15 cellular contexts compared by ENCODE assay signal in the genomic region with DNA sequence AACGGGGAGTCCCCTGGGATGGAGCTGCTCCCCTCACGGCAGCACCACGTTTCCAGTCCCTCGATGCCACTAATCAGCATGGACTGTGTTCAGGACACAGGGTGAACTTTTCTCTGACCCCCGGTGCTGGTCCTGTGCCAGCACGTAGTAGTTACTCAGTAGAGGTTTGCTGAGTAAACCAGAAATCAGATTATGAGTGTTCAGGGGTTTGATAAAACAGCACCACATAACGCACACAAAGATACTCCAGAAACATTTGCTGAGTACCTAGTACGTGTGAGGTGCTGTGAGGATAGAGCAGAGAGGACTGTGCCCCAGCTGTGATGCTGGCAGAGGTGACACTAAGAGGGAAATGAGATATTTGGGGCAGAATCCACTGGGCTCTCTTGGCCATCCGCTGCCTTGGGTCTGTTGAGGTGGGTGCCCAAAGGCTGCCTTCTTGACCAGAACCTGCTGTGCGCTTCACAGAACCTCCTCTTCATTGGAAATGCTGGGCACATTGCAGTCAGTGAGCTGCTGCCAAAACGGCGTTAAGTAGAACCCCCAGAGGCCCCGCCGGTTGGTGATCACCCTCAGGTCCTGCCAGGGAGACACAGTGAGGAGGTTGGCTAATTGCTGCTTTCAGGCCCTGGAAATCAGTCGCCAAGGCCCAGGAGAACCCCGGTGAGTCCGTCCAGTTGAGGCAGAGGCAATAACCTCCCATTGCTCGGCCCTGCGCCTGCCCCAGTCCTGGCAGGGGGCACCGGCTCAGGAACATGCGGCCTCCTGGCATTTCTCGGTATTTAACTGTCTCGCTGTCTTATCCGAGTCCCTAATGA. TPM values are rescaled to one million over a fixed set of nuclear protein-coding genes. Genes with fewer than 3 reads are reported as not detected.
DNase-seq lines count a peak whose midpoint lies in the region; ATAC-seq and TF ChIP-seq lines count a peak whose summit lies in the region.
"Had no signal": no experiment of that assay in that cellular context is flagged by ENCODE, and none has a peak within 500 bp of the region (broad histone marks: within the 10 kb centered on the region; RNA-seq: fewer than 3 reads in every experiment).

No MANE protein-coding gene starts in this region.

- H3K4me1 ChIP-seq in heart right ventricle = peaks cover 25 to 98% (median 88%) of the 10 kb centered on the region in 9 donors

- DNase-seq in heart right ventricle (peak in 1 of 2 donors; percentile 54), EL (no peak), brain microvascular endothelial cell (no peak), posterior vena cava (ENCODE audit: low spot score) (no peak)
- DNase-seq: activated CD4-positive, alpha-beta T cell treated with anti-CD3 and anti-CD28 coated beads, Interleukin-2, amount 50 U/mL, for 1 hour; effector CD8-positive, alpha-beta T cell; NCI-H2227 treated with DMSO at 0.1 percent for 48 hours; pancreas; SHP77; testis had no signal

- H3K27ac ChIP-seq in C4-2B (peak overlapping the region; percentile 91), heart right ventricle (peak overlapping the region in 8 of 10 donors; percentile 26 to 92 (median 68)), brain microvascular endothelial cell (no peak overlapping the region)

- H3K36me3 ChIP-seq in heart right ventricle = peaks cover 0 to 54% (median 4%) of the 10 kb centered on the region in 9 donors
- H3K36me3 ChIP-seq in brain microvascular endothelial cell (replicated peaks) = no peaks in the 10 kb centered on the region
- H3K36me3 ChIP-seq: pancreas had no signal

- H3K9me3 ChIP-seq in heart right ventricle = no peaks in the 10 kb centered on the region
- H3K9me3 ChIP-seq: pancreas, testis had no signal

- no peak for TF ChIP-seq CTCF in C4-2B (conservative IDR thresholded peaks at IDR 0.05)
- no peak for TF ChIP-seq CTCF in heart right ventricle (IDR thresholded peaks at IDR 0.05)
- TF ChIP-seq CTCF in brain microvascular endothelial cell (IDR thresholded peaks at IDR 0.05; ENCODE audit: low read depth, low read length, missing control alignments) = no peak

- peak; percentile 79 for ATAC-seq in GM18858 (IDR thresholded peaks at IDR 0.05; ENCODE audit: unreplicated experiment)
- ATAC-seq in HG02885 (IDR thresholded peaks at IDR 0.05; ENCODE audit: poor library complexity, unreplicated experiment) = peak; percentile 63
- ATAC-seq in heart right ventricle = no peak
- ATAC-seq in HG02763 (IDR thresholded peaks at IDR 0.05; ENCODE audit: unreplicated experiment) = no peak
- ATAC-seq: pancreas had no signal

- H3K27me3 ChIP-seq in heart right ventricle (no peaks in the 10 kb centered on the region), brain microvascular endothelial cell (replicated peaks) (no peaks in the 10 kb centered on the region)
- H3K27me3 ChIP-seq: pancreas, testis had no signal

- 69 to 72% methylated on average over 24 of the region's 24 CpGs for WGBS in heart right ventricle, 2 donors

- in situ Hi-C loops in brain microvascular endothelial cell (cut with HindIII; ENCODE audit: low pct_ligation_motif_present, low sequenced_read_pairs) = no loop called here

- intact Hi-C loops in heart right ventricle (cut with DNase I) = loop anchor here in 8 of 10 donors (10.0 kb wide), 4 partner anchors 46 to 106 kb away; a partner anchor contains a TSS
- intact Hi-C loops in posterior vena cava (cut with DNase I) = loop anchor here in 1 of 2 donors (10.0 kb wide), 1 partner anchor 46 kb away; a partner anchor contains a TSS

- H3K4me3 ChIP-seq in heart right ventricle = no peak overlapping the region
- H3K4me3 ChIP-seq in brain microvascular endothelial cell (ENCODE audit: low read depth, low read length) = no peak overlapping the region
- H3K4me3 ChIP-seq: pancreas, testis had no signal

RNA-seq across cellular contexts. Expression of a gene that starts 49.4 kb away (rescaled TPM):
- 10 to 100 TPM; 14.4 to 45.8 (median 21.6) TPM for total RNA-seq in heart right ventricle
- polyA plus RNA-seq in heart right ventricle = 10 to 100 TPM; 16.7 to 29.1 TPM
- 10 to 100 TPM; 32.9 to 38.6 TPM for total RNA-seq in posterior vena cava
- polyA plus RNA-seq: CD14-positive monocyte had no signal

Comparison
In these comparisons a context has a peak if more than half of its experiments do, and no peak if none do; other contexts are left out.
1. ATAC-seq: peak in GM18858 (single experiment) and HG02885 (single experiment); none in heart right ventricle (0 of 8) and HG02763 (single experiment).